15 cellular contexts compared by ENCODE assay signal in genomic region chr9:19516348-19516747, GRCh38.
"Had no signal": no experiment of that assay in that cellular context is flagged by ENCODE, and none has a peak within 500 bp of the region (broad histone marks: within the 10 kb centered on the region; RNA-seq: fewer than 3 reads in every experiment).

No MANE protein-coding gene starts in this region.

- DNase-seq: activated CD4-positive, alpha-beta T cell treated with anti-CD3 and anti-CD28 coated beads for 4 hours; activated CD8-positive, alpha-beta memory T cell treated with anti-CD3 and anti-CD28 coated beads, Interleukin-2, amount 50 U/mL, for 48 hours; activated gamma-delta T cell treated with Interleukin-2 at 50 U/mL for 16 hours; body of pancreas; effector memory CD8-positive, alpha-beta T cell; gastrocnemius medialis; heart right ventricle; stimulated activated CD4-positive, alpha-beta T cell treated with anti-CD3 and anti-CD28 coated beads, Interleukin-12 subunit alpha, Interleukin-12 subunit beta, amount 100 ng/mL, for 4 hours; stimulated activated CD4-positive, alpha-beta T cell treated with anti-CD3 and anti-CD28 coated beads, Interleukin-4, amount 100 ng/mL, for 4 hours; T-cell; transverse colon; WERI-Rb-1 had no signal

- H3K4me3 Mint-ChIP-seq: central memory CD8-positive, alpha-beta T cell; effector memory CD8-positive, alpha-beta T cell; nephron; T-cell had no signal

- H3K27ac Mint-ChIP-seq: effector memory CD8-positive, alpha-beta T cell; nephron; T-cell had no signal

- H3K27ac ChIP-seq: body of pancreas, epithelial cell of prostate, gastrocnemius medialis, heart right ventricle, transverse colon, WERI-Rb-1 had no signal

- H3K9me3 Mint-ChIP-seq: central memory CD8-positive, alpha-beta T cell; effector memory CD8-positive, alpha-beta T cell; nephron; T-cell had no signal

- H3K4me1 Mint-ChIP-seq: central memory CD8-positive, alpha-beta T cell had no signal

- H3K36me3 Mint-ChIP-seq: T-cell had no signal
